8 cellular contexts compared by ENCODE assay signal in genomic region chr22:42074846-42075245, GRCh38. TPM values are rescaled to one million over a fixed set of nuclear protein-coding genes. Genes with fewer than 3 reads are reported as not detected.
A peak's percentile ranks its signal among the peaks of the same experiment; 100 is the strongest.
DNase-seq lines count a peak whose midpoint lies in the region; ATAC-seq and TF ChIP-seq lines count a peak whose summit lies in the region.

No MANE protein-coding gene starts in this region.

- no peaks in the 10 kb centered on the region for H3K27me3 Mint-ChIP-seq in naive thymus-derived CD4-positive, alpha-beta T cell

- H3K27me3 ChIP-seq in effector memory CD4-positive, alpha-beta T cell (replicated peaks; ENCODE audit: control insufficient read depth, insufficient read depth, low read length, poor library complexity, severe bottlenecking), result no peaks in the 10 kb centered on the region
- no peaks in the 10 kb centered on the region for H3K27me3 ChIP-seq in naive thymus-derived CD4-positive, alpha-beta T cell (ENCODE audit: control insufficient read depth in 2 of 2, insufficient read depth in 2 of 2, low read length in 2 of 2)
- no peaks in the 10 kb centered on the region for H3K27me3 ChIP-seq in vagina

- DNase-seq in Right ventricle myocardium superior (peak; percentile 19), Right ventricle myocardium inferior (ENCODE audit: missing footprints) (no peak), vagina (ENCODE audit: extremely low spot score in 2 of 2) (no peak), NCI-H2081 treated with DMSO at 0.1 percent for 48 hours (lab: John Stamatoyannopoulos, UW) (no peak)
- DNase-seq in effector memory CD4-positive, alpha-beta T cell, result no peak
- DNase-seq in naive thymus-derived CD4-positive, alpha-beta T cell, result no peak

- no peak for TF ChIP-seq CTCF in vagina (IDR thresholded peaks at IDR 0.05)

- peaks cover 27 to 59% (median 44%) of the 10 kb centered on the region in 7 donors for H3K4me1 Mint-ChIP-seq in naive thymus-derived CD4-positive, alpha-beta T cell

- H3K4me3 ChIP-seq in effector memory CD4-positive, alpha-beta T cell (ENCODE audit: insufficient read depth, low read depth, low read length, poor library complexity, severe bottlenecking), result peak overlapping the region; percentile 59
- H3K4me3 ChIP-seq in naive thymus-derived CD4-positive, alpha-beta T cell (ENCODE audit: low read length), result peak overlapping the region; percentile 49
- peak overlapping the region; percentile 75 to 84 for H3K4me3 ChIP-seq in vagina

- H3K27ac ChIP-seq in effector memory CD4-positive, alpha-beta T cell (ENCODE audit: insufficient read depth, low read length, poor library complexity, severe bottlenecking), result no peak overlapping the region
- H3K27ac ChIP-seq in naive thymus-derived CD4-positive, alpha-beta T cell (ENCODE audit: low read depth, low read length), result peak overlapping the region; percentile 66
- peak overlapping the region; percentile 95 for H3K27ac ChIP-seq in vagina

- no peak for TF ChIP-seq POLR2A in vagina (IDR thresholded peaks at IDR 0.05)

- peak overlapping the region in 7 of 9 donors; percentile 55 to 84 (median 67) for H3K27ac Mint-ChIP-seq in naive thymus-derived CD4-positive, alpha-beta T cell

- H3K4me3 Mint-ChIP-seq in naive thymus-derived CD4-positive, alpha-beta T cell, result peak overlapping the region; percentile 44 to 86 (median 63)

- H3K4me1 ChIP-seq in effector memory CD4-positive, alpha-beta T cell (ENCODE audit: control insufficient read depth, insufficient read depth, low read length, poor library complexity, severe bottlenecking), result peaks cover 33% of the 10 kb centered on the region
- H3K4me1 ChIP-seq in naive thymus-derived CD4-positive, alpha-beta T cell (ENCODE audit: control insufficient read depth in 2 of 2, insufficient read depth in 2 of 2, low read length in 2 of 2), result peaks cover 24 to 25% of the 10 kb centered on the region in 2 donors
- peaks cover 62% of the 10 kb centered on the region for H3K4me1 ChIP-seq in vagina

- intact Hi-C loops in Right ventricle myocardium superior (cut with DNase I), result no loop called here
- intact Hi-C loops in Right ventricle myocardium inferior (cut with DNase I), result no loop called here
- intact Hi-C loops in naive thymus-derived CD4-positive, alpha-beta T cell (cut with micrococcal nuclease), result loop anchor here (1.0 to 10.0 kb wide), 6 partner anchors 77 to 980 kb away; partner anchors contain the start of genes EP300 (in 1 of the 2), RANGAP1 (in 1 of the 2), SEPTIN3 (in 1 of the 2) and SNU13 (in 1 of the 2)
- intact Hi-C loops in vagina (cut with DNase I), result loop anchor here (10.0 kb wide), 1 partner anchor 370 kb away; no protein-coding TSS in a partner anchor

- CTCF ChIA-PET in naive thymus-derived CD4-positive, alpha-beta T cell (lab: Charles Lee), result interaction anchor here (0.7 kb wide), 1 partner anchor 15 kb away, joined by 3 read pairs; the partner anchor contains the start of gene NDUFA6

- no peaks in the 10 kb centered on the region for H3K9me3 ChIP-seq in effector memory CD4-positive, alpha-beta T cell (ENCODE audit: control insufficient read depth, low read length)
- no peaks in the 10 kb centered on the region for H3K9me3 ChIP-seq in naive thymus-derived CD4-positive, alpha-beta T cell (ENCODE audit: control insufficient read depth in 2 of 3, low read length in 3 of 3)
- H3K9me3 ChIP-seq in vagina, result no peaks in the 10 kb centered on the region

- ATAC-seq in Right ventricle myocardium superior (ENCODE audit: poor library complexity), result no peak
- no peak for ATAC-seq in Right ventricle myocardium inferior
- no peak for ATAC-seq in naive thymus-derived CD4-positive, alpha-beta T cell
- no peak for ATAC-seq in HG03460 (IDR thresholded peaks at IDR 0.05; ENCODE audit: unreplicated experiment)
- ATAC-seq in HG03196 (IDR thresholded peaks at IDR 0.05; ENCODE audit: unreplicated experiment), result no peak

- POLR2A ChIA-PET in naive thymus-derived CD4-positive, alpha-beta T cell (lab: Charles Lee), result interaction anchor here (0.7 to 3.9 kb wide), 6 partner anchors 8 to 47 kb away, joined by 3 to 21 read pairs (median 4); partner anchors contain the start of gene NDUFA6

- no peaks in the 10 kb centered on the region for H3K36me3 ChIP-seq in effector memory CD4-positive, alpha-beta T cell (ENCODE audit: control insufficient read depth, insufficient read depth, low read length)
- H3K36me3 ChIP-seq in naive thymus-derived CD4-positive, alpha-beta T cell (ENCODE audit: control insufficient read depth in 2 of 3, insufficient read depth in 3 of 3, low read length in 3 of 3), result peaks cover 0 to 6% (median 0%) of the 10 kb centered on the region in 3 experiments
- peaks cover 0 to 9% of the 10 kb centered on the region in 2 donors for H3K36me3 ChIP-seq in vagina

- H3K9me3 Mint-ChIP-seq in naive thymus-derived CD4-positive, alpha-beta T cell, result no peaks in the 10 kb centered on the region

- H3K36me3 Mint-ChIP-seq in naive thymus-derived CD4-positive, alpha-beta T cell, result peaks cover 0 to 3% (median 0%) of the 10 kb centered on the region in 5 donors

RNA-seq across cellular contexts. Expression of gene PHETA2, which starts 0.8 kb away (rescaled TPM):
- total RNA-seq in Right ventricle myocardium superior, result 4.2 TPM
- 6.2 TPM for total RNA-seq in Right ventricle myocardium inferior
- total RNA-seq in naive thymus-derived CD4-positive, alpha-beta T cell, result 1 to 10 TPM in 3 of 5 experiments, under 1 TPM in 2; 0.82 to 3.9 (median 1.2) TPM
- polyA plus RNA-seq in naive thymus-derived CD4-positive, alpha-beta T cell, result 1 to 10 TPM; 1.2 to 1.5 TPM
- total RNA-seq in vagina, result 14.2 TPM

RNA-seq across cellular contexts. Expression of gene NAGA, which starts 4.2 kb away (rescaled TPM):
- 11.8 TPM for total RNA-seq in Right ventricle myocardium superior
- 14.3 TPM for total RNA-seq in Right ventricle myocardium inferior
- 10 to 100 TPM in 2 of 5 experiments, 1 to 10 TPM in 3; 7.6 to 38.8 (median 9.4) TPM for total RNA-seq in naive thymus-derived CD4-positive, alpha-beta T cell
- polyA plus RNA-seq in naive thymus-derived CD4-positive, alpha-beta T cell, result 10 to 100 TPM; 12.5 to 12.9 TPM
- total RNA-seq in vagina, result 28.2 TPM

RNA-seq across cellular contexts. Expression of gene SMDT1, which starts 4.7 kb away (rescaled TPM):
- total RNA-seq in Right ventricle myocardium superior (179 TPM), Right ventricle myocardium inferior (172 TPM), vagina (40.3 TPM)
- 100 to 1,000 TPM in 1 of 5 experiments, 10 to 100 TPM in 4; 40.4 to 105 (median 98.8) TPM for total RNA-seq in naive thymus-derived CD4-positive, alpha-beta T cell
- polyA plus RNA-seq in naive thymus-derived CD4-positive, alpha-beta T cell, result 100 to 1,000 TPM; 117 to 157 TPM

RNA-seq across cellular contexts. Expression of gene NDUFA6, which starts 15.7 kb away (rescaled TPM):
- 298 TPM for total RNA-seq in Right ventricle myocardium superior
- total RNA-seq in Right ventricle myocardium inferior, result 296 TPM
- 10 to 100 TPM; 35.0 to 66.4 (median 40.6) TPM for total RNA-seq in naive thymus-derived CD4-positive, alpha-beta T cell
- 100 to 1,000 TPM in 1 of 2 donors, 10 to 100 TPM in 1; 96.9 to 123 TPM for polyA plus RNA-seq in naive thymus-derived CD4-positive, alpha-beta T cell
- total RNA-seq in vagina, result 42.0 TPM

RNA-seq across cellular contexts. Expression of gene CYP2D6, which starts 55.8 kb away (rescaled TPM):
- total RNA-seq in Right ventricle myocardium superior (not detected), Right ventricle myocardium inferior (not detected), vagina (1.7 TPM)
- total RNA-seq in naive thymus-derived CD4-positive, alpha-beta T cell, result 10 to 100 TPM in 4 of 5 experiments, 1 to 10 TPM in 1; 5.6 to 13.3 (median 11.2) TPM
- polyA plus RNA-seq in naive thymus-derived CD4-positive, alpha-beta T cell, result under 1 TPM in 1 of 2 donors, not detected in 1; 0.11 TPM

Comparison
In these comparisons a context has a peak if more than half of its experiments do, and no peak if none do; other contexts are left out.
1. intact Hi-C loops: an anchor here in naive thymus-derived CD4-positive, alpha-beta T cell (1.0 to 10.0 kb wide) and vagina (10.0 kb wide); none called in Right ventricle myocardium superior and Right ventricle myocardium inferior.